Comparison of ENCODE assay signal across 14 cellular contexts in genomic region chr5:17000296-17000939, GRCh38.
DNase-seq lines count a peak whose midpoint lies in the region.
"Had no signal": no experiment of that assay in that cellular context is flagged by ENCODE, and none has a peak within 500 bp of the region (broad histone marks: within the 10 kb centered on the region; RNA-seq: fewer than 3 reads in every experiment).

No MANE protein-coding gene starts in this region.

- no peaks in the 10 kb centered on the region for H3K9me3 ChIP-seq in adipocyte (ENCODE audit: control insufficient read depth, low read length)

- H3K27me3 ChIP-seq in adipocyte (replicated peaks; ENCODE audit: control insufficient read depth, insufficient read depth, low read length) = no peaks in the 10 kb centered on the region

- DNase-seq in HS-27A (ENCODE audit: low read depth) = peak; percentile 93
- DNase-seq in adipocyte (ENCODE audit: low read depth) = peak; percentile 92
- DNase-seq in glomerular visceral epithelial cell (ENCODE audit: extremely low spot score) = peak; percentile 93
- DNase-seq in putamen (ENCODE audit: low spot score) = no peak
- DNase-seq in stimulated activated CD8-positive, alpha-beta memory T cell treated with anti-CD3 and anti-CD28 coated beads, Interleukin-4, amount 100 ng/mL, for 48 hours = no peak
- no peak for DNase-seq in NCI-H526 treated with DMSO at 0.1 percent for 48 hours (lab: John Stamatoyannopoulos, UW)
- no peak for DNase-seq in SK-N-DZ (ENCODE audit: low spot score)
- DNase-seq: activated CD4-positive, CD25-positive, alpha-beta regulatory T cell treated with anti-CD3 and anti-CD28 coated beads, Interleukin-2, amount 50 U/mL, for 72 hours; activated gamma-delta T cell treated with Interleukin-2 at 50 U/mL for 16 hours; effector memory CD4-positive, alpha-beta T cell; GF-D8; NCI-H1694 treated with DMSO at 0.1 percent for 48 hours; OCI-M1 had no signal

- H3K36me3 ChIP-seq in adipocyte (ENCODE audit: control insufficient read depth, insufficient read depth, low read length, severe bottlenecking) = no peaks in the 10 kb centered on the region

- peaks cover 11% of the 10 kb centered on the region for H3K4me1 ChIP-seq in adipocyte (ENCODE audit: control insufficient read depth, insufficient read depth, low read length)
- H3K4me1 ChIP-seq: parathyroid adenoma had no signal

- no peak overlapping the region for H3K9ac ChIP-seq in adipocyte (ENCODE audit: low read length)
- H3K9ac ChIP-seq: parathyroid adenoma had no signal

- H3K4me3 ChIP-seq in adipocyte (ENCODE audit: low read length) = peak overlapping the region; percentile 16

Comparison
In these comparisons a context has a peak if more than half of its experiments do, and no peak if none do; other contexts are left out.
1. DNase-seq: peak in HS-27A (single experiment), adipocyte (single experiment) and glomerular visceral epithelial cell (single experiment); none in putamen (single experiment), stimulated activated CD8-positive, alpha-beta memory T cell treated with anti-CD3 and anti-CD28 coated beads, Interleukin-4, amount 100 ng/mL, for 48 hours (single experiment), NCI-H526 treated with DMSO at 0.1 percent for 48 hours (single experiment) and SK-N-DZ (single experiment).